ENCODE assay signal across 1 cellular context in the genomic region with DNA sequence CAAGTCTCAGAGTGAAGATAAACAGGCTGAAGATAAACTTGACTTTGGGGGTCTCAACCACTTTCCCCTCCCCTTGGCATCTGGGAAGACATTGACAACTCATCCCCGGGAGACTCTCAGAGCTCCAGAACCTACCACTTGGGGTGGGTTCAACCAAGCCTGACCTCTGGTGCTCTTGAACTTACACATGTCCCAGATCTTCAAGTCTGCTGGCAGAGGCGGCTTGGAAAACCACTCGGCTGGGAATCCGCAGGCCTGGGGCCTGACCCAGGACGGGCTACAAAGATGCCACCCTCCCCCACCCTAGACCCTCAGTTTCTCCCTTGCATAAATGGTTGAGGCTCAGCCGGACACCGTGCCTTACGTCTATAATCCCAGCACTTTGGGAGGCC.
TF ChIP-seq lines count a peak whose summit lies in the region.

No MANE protein-coding gene starts in this region.

TF ChIP-seq in K562, 482 proteins besides CTCF, POLR2A, EP300 and RAD21:
- TF ChIP-seq, protein P1, sequence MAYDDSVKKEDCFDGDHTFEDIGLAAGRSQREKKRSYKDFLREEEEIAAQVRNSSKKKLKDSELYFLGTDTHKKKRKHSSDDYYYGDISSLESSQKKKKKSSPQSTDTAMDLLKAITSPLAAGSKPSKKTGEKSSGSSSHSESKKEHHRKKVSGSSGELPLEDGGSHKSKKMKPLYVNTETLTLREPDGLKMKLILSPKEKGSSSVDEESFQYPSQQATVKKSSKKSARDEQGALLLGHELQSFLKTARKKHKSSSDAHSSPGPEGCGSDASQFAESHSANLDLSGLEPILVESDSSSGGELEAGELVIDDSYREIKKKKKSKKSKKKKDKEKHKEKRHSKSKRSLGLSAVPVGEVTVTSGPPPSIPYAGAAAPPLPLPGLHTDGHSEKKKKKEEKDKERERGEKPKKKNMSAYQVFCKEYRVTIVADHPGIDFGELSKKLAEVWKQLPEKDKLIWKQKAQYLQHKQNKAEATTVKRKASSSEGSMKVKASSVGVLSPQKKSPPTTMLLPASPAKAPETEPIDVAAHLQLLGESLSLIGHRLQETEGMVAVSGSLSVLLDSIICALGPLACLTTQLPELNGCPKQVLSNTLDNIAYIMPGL (CRISPR knock-in tag; IDR thresholded peaks at IDR 0.05), result 0 out of 2 replicates have a peak, but pooled peaks have one; percentile 1
- no peak for TF ChIP-seq SMAD1 (IDR thresholded peaks at IDR 0.05; ENCODE audit: low read depth, low read length, partially characterized antibody)
- 0 out of 2 replicates have a peak, but pooled peaks have one; percentile 0 for TF ChIP-seq ARID4B (CRISPR knock-in tag; IDR thresholded peaks at IDR 0.05)
- no peak for TF ChIP-seq MXD1 (CRISPR knock-in tag; IDR thresholded peaks at IDR 0.05; ENCODE audit: borderline replicate concordance, poor library complexity, severe bottlenecking)
- TF ChIP-seq, protein P2, sequence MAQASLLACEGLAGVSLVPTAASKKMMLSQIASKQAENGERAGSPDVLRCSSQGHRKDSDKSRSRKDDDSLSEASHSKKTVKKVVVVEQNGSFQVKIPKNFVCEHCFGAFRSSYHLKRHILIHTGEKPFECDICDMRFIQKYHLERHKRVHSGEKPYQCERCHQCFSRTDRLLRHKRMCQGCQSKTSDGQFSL (CRISPR knock-in tag; IDR thresholded peaks at IDR 0.05), result no peak
- TF ChIP-seq, protein P2 (tag; IDR thresholded peaks at IDR 0.05), result 0 out of 4 replicates have a peak, but pooled peaks of 1 of the 2 experiments have one; percentile 9
- no peak for TF ChIP-seq HDAC3 (IDR thresholded peaks at IDR 0.05; ENCODE audit: borderline replicate concordance, partially characterized antibody)
- TF ChIP-seq, protein P3, sequence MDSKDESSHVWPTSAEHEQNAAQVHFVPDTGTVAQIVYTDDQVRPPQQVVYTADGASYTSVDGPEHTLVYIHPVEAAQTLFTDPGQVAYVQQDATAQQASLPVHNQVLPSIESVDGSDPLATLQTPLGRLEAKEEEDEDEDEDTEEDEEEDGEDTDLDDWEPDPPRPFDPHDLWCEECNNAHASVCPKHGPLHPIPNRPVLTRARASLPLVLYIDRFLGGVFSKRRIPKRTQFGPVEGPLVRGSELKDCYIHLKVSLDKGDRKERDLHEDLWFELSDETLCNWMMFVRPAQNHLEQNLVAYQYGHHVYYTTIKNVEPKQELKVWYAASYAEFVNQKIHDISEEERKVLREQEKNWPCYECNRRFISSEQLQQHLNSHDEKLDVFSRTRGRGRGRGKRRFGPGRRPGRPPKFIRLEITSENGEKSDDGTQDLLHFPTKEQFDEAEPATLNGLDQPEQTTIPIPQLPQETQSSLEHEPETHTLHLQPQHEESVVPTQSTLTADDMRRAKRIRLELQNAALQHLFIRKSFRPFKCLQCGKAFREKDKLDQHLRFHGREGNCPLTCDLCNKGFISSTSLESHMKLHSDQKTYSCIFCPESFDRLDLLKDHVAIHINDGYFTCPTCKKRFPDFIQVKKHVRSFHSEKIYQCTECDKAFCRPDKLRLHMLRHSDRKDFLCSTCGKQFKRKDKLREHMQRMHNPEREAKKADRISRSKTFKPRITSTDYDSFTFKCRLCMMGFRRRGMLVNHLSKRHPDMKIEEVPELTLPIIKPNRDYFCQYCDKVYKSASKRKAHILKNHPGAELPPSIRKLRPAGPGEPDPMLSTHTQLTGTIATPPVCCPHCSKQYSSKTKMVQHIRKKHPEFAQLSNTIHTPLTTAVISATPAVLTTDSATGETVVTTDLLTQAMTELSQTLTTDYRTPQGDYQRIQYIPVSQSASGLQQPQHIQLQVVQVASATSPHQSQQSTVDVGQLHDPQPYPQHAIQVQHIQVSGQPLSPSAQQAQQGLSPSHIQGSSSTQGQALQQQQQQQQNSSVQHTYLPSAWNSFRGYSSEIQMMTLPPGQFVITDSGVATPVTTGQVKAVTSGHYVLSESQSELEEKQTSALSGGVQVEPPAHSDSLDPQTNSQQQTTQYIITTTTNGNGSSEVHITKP (IDR thresholded peaks at IDR 0.05; ENCODE audit: partially characterized antibody), result peak; percentile 43
